In the genomic region with DNA sequence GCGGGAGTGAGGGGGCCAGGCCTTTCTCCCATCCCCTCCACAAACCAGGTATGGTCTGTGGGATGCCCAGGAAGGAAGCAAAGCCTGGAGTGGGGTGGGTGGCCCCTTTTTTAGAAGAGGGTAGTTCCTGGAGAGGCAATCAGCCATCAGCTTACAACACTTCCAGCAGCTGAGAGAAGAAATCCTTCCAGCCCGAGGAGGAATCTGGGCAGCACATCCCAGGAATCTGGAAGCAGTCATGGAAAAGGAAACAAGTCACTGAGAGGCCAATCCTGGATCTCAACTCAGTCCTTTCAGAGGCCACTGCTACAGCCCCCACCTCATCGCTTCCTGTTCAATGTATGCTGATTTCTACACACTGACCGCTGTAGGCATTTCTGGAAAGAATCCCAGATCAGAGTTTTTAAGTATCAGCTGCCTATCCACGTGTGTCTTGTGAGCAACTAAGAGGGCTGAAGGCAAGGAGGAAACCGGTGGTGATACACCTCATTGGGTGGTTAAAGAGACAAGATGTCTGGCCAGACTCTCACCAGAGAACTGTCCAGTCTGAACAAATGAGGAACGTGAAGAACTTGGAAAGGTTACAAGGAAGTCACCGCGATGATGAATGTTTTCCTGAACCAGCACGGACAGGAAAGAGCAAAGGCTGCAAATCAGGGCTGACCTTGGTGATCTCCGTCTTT, we compare ENCODE assay signal across 8 cellular contexts. TPM values are rescaled to one million over a fixed set of nuclear protein-coding genes. Genes with fewer than 3 reads are reported as not detected.
A peak's percentile ranks its signal among the peaks of the same experiment; 100 is the strongest.
DNase-seq lines count a peak whose midpoint lies in the region; ATAC-seq and TF ChIP-seq lines count a peak whose summit lies in the region.

No MANE protein-coding gene starts in this region.

- H2AFZ ChIP-seq in PC-3 (ENCODE audit: low read length) (peak overlapping the region; percentile 27), neural progenitor cell (replicated peaks) (no peak overlapping the region)

- H3K4me3 Mint-ChIP-seq in neural progenitor cell = no peak overlapping the region

- H3K27ac ChIP-seq in BLaER1 = peak overlapping the region; percentile 87
- peak overlapping the region; percentile 95 for H3K27ac ChIP-seq in PC-3 (ENCODE audit: low read length)
- H3K27ac ChIP-seq in esophagus muscularis mucosa (replicated peaks in 1 of 4) = peak overlapping the region; percentile 85 to 94 (median 87)
- H3K27ac ChIP-seq in neural progenitor cell = no peak overlapping the region

- DNase-seq in PC-3 (peak; percentile 98), esophagus muscularis mucosa (ENCODE audit: extremely low spot score) (no peak), neural progenitor cell (ENCODE audit: low spot score) (no peak), NCI-H1436 treated with DMSO at 0.1 percent for 48 hours (lab: John Stamatoyannopoulos, UW) (no peak)

- peaks cover 8% of the 10 kb centered on the region for H3K27me3 Mint-ChIP-seq in neural progenitor cell (ENCODE audit: insufficient read depth, low read depth)

- WGBS in esophagus muscularis mucosa = 6% methylated on average over 11 of the region's 11 CpGs

- H3K79me2 ChIP-seq in PC-3 (ENCODE audit: low read length) (no peaks in the 10 kb centered on the region), neural progenitor cell (ENCODE audit: low read depth) (no peaks in the 10 kb centered on the region)

- no peak for TF ChIP-seq POLR2A in esophagus muscularis mucosa (IDR thresholded peaks at IDR 0.05; ENCODE audit: low read depth)

- H4K20me1 ChIP-seq in BLaER1 (no peaks in the 10 kb centered on the region), PC-3 (ENCODE audit: low read length) (no peaks in the 10 kb centered on the region), neural progenitor cell (ENCODE audit: low read depth) (no peaks in the 10 kb centered on the region)

- peak overlapping the region; percentile 87 for H3K4me2 ChIP-seq in BLaER1
- H3K4me2 ChIP-seq in PC-3 (ENCODE audit: low read length) = peak overlapping the region; percentile 54
- H3K4me2 ChIP-seq in neural progenitor cell = no peak overlapping the region

- H3F3A ChIP-seq in PC-3 (ENCODE audit: low read length, unreplicated experiment) (no peaks in the 10 kb centered on the region), neural progenitor cell (ENCODE audit: low read depth) (no peaks in the 10 kb centered on the region)

- BruUV-seq in PC-3 (replicated peaks; lab: Mats Ljungman, UMichigan) = TSS peak; percentile 57

- H3K27ac Mint-ChIP-seq in neural progenitor cell = peak overlapping the region; percentile 43

- TF ChIP-seq EP300 in esophagus muscularis mucosa (IDR thresholded peaks at IDR 0.05) = peak; percentile 17

- no peaks in the 10 kb centered on the region for H3K36me3 ChIP-seq in BLaER1
- H3K36me3 ChIP-seq in PC-3 (ENCODE audit: low read depth, low read length) = no peaks in the 10 kb centered on the region
- H3K36me3 ChIP-seq in esophagus muscularis mucosa = no peaks in the 10 kb centered on the region
- no peaks in the 10 kb centered on the region for H3K36me3 ChIP-seq in neural progenitor cell

- intact Hi-C loops in PC-3 (cut with micrococcal nuclease) (loop anchor here (5.0 kb wide), 1 partner anchor 80 kb away; no protein-coding TSS in a partner anchor), esophagus muscularis mucosa (cut with DNase I) (loop anchor here (5.0 kb wide), 1 partner anchor 80 kb away; no protein-coding TSS in a partner anchor)

- H3K36me3 Mint-ChIP-seq in neural progenitor cell = no peaks in the 10 kb centered on the region

- H3K9ac ChIP-seq in BLaER1 (peak overlapping the region; percentile 75; the same call in 1 of the 2 replicates), PC-3 (ENCODE audit: low read length) (peak overlapping the region; percentile 75), neural progenitor cell (no peak overlapping the region)

- H3K4me1 Mint-ChIP-seq in neural progenitor cell = peaks cover 21% of the 10 kb centered on the region

- no peaks in the 10 kb centered on the region for H3K9me3 Mint-ChIP-seq in neural progenitor cell

- CTCF ChIA-PET in PC-3 (lab: Charles Lee) = no interaction called here

- H3K4me3 ChIP-seq in BLaER1 (no peak overlapping the region), PC-3 (ENCODE audit: low read length) (no peak overlapping the region), esophagus muscularis mucosa (peak overlapping the region in 3 of 4 donors; percentile 6 to 36 (median 16)), neural progenitor cell (no peak overlapping the region)

- H3K4me1 ChIP-seq in BLaER1 = peaks cover 96% of the 10 kb centered on the region
- H3K4me1 ChIP-seq in PC-3 (ENCODE audit: insufficient read depth, low read length) = peaks cover 50% of the 10 kb centered on the region
- H3K4me1 ChIP-seq in esophagus muscularis mucosa = peaks cover 33 to 49% (median 47%) of the 10 kb centered on the region in 4 donors
- no peaks in the 10 kb centered on the region for H3K4me1 ChIP-seq in neural progenitor cell

- peak; percentile 53 for ATAC-seq in PC-3
- ATAC-seq in HG03196 (IDR thresholded peaks at IDR 0.05; ENCODE audit: unreplicated experiment) = no peak
- ATAC-seq in GM21526 (IDR thresholded peaks at IDR 0.05; ENCODE audit: low FRiP score, unreplicated experiment) = no peak
- no peak for ATAC-seq in GM18867 (IDR thresholded peaks at IDR 0.05; ENCODE audit: unreplicated experiment)

- TF ChIP-seq CTCF in PC-3 (conservative IDR thresholded peaks at IDR 0.05; ENCODE audit: low read depth, low read length) = no peak
- TF ChIP-seq CTCF in esophagus muscularis mucosa (IDR thresholded peaks at IDR 0.05) = no peak
- no peak for TF ChIP-seq CTCF in neural progenitor cell (IDR thresholded peaks at IDR 0.05)

- POLR2A ChIA-PET in PC-3 (lab: Charles Lee; ENCODE audit: unreplicated experiment) = interaction anchor here (0.5 kb wide), 1 partner anchor 40 kb away, joined by 6 read pairs; no protein-coding TSS in a partner anchor

- H3K9me3 ChIP-seq in BLaER1 (no peaks in the 10 kb centered on the region), PC-3 (ENCODE audit: low read length) (no peaks in the 10 kb centered on the region), esophagus muscularis mucosa (no peaks in the 10 kb centered on the region), neural progenitor cell (ENCODE audit: low read depth) (no peaks in the 10 kb centered on the region)

- no peaks in the 10 kb centered on the region for H3K27me3 ChIP-seq in BLaER1
- no peaks in the 10 kb centered on the region for H3K27me3 ChIP-seq in PC-3 (ENCODE audit: low read length)
- H3K27me3 ChIP-seq in esophagus muscularis mucosa = no peaks in the 10 kb centered on the region
- no peaks in the 10 kb centered on the region for H3K27me3 ChIP-seq in neural progenitor cell

- H3K9me2 ChIP-seq in PC-3 (replicated peaks; ENCODE audit: low read length) = no peaks in the 10 kb centered on the region

RNA-seq across cellular contexts. Expression of a gene that starts 46.5 kb away (rescaled TPM):
- total RNA-seq in PC-3 (2014; rRNA removed) = 13.0 and 16.8 TPM in 2 replicates
- total RNA-seq in esophagus muscularis mucosa = 10 to 100 TPM; 14.5 to 38.3 (median 20.6) TPM
- 33.3 and 57.3 TPM in 2 replicates for total RNA-seq in neural progenitor cell (ENCODE audit: low replicate concordance)

Comparison
In these comparisons a context has a peak if more than half of its experiments do, and no peak if none do; other contexts are left out.
1. H3K4me3 ChIP-seq: peak in esophagus muscularis mucosa (3 of 4); none in BLaER1 (single experiment), PC-3 (single experiment) and neural progenitor cell (single experiment).